Comparison of ENCODE assay signal across 1 cellular context in genomic region chr3:112333002-112333385, GRCh38.
TF ChIP-seq lines count a peak whose summit lies in the region.

CD200 (plus strand) TSS chr3:112333156; CDS start chr3:112333213, 57 bp downstream.

TF ChIP-seq in GM12878, 131 proteins besides CTCF, POLR2A, EP300 and RAD21 (continued from another document):
- peak in 1 of 2 experiments; percentile 4; a peak in 1 of 3 replicates for TF ChIP-seq EGR1 (IDR thresholded peaks at IDR 0.05; ENCODE audit: borderline replicate concordance in 1 of 2, low read depth in 2 of 2, low read length in 2 of 2)
- 0 out of 2 replicates have a peak, but pooled peaks have one; percentile 17 for TF ChIP-seq RB1 (IDR thresholded peaks at IDR 0.05; ENCODE audit: borderline replicate concordance)
- peak; percentile 40 to 74; a peak in 2 of 4 replicates for TF ChIP-seq IKZF2 (IDR thresholded peaks at IDR 0.05)
- TF ChIP-seq IKZF1 (conservative IDR thresholded peaks at IDR 0.05), result peak; percentile 76
- TF ChIP-seq MAX (IDR thresholded peaks at IDR 0.05; ENCODE audit: low read depth, low read length), result 0 out of 2 replicates have a peak, but pooled peaks have one; percentile 34
- TF ChIP-seq EED (IDR thresholded peaks at IDR 0.05; ENCODE audit: low read depth), result peak; percentile 71
- TF ChIP-seq MEF2A (IDR thresholded peaks at IDR 0.05; ENCODE audit: insufficient read depth, low read depth, low read length), result 0 out of 2 replicates have a peak, but pooled peaks have one; percentile 17
- TF ChIP-seq USF1 (IDR thresholded peaks at IDR 0.05; ENCODE audit: borderline replicate concordance, extremely low read length, insufficient read depth, low read depth, low read length), result no peak
- TF ChIP-seq DPF2 (IDR thresholded peaks at IDR 0.05), result 0 out of 2 replicates have a peak, but pooled peaks have one; percentile 21
- no peak for TF ChIP-seq SUPT20H (IDR thresholded peaks at IDR 0.05; ENCODE audit: borderline replicate concordance, control insufficient read depth, low read depth, low read length)
- peak; percentile 53; the same call in 1 of the 2 replicates for TF ChIP-seq GATAD2B (conservative IDR thresholded peaks at IDR 0.05; ENCODE audit: low read depth)
- TF ChIP-seq HDAC6 (IDR thresholded peaks at IDR 0.05; ENCODE audit: unreplicated experiment), result no peak
- TF ChIP-seq NR2F1 (conservative IDR thresholded peaks at IDR 0.05), result 0 out of 2 replicates have a peak, but pooled peaks have one; percentile 41
- peak; percentile 54; the same call in 1 of the 2 replicates for TF ChIP-seq POLR2AphosphoS5 (IDR thresholded peaks at IDR 0.05; ENCODE audit: low read length)
- TF ChIP-seq RUNX3 (IDR thresholded peaks at IDR 0.05; ENCODE audit: low read length), result peak; percentile 24; the same call in 1 of the 2 replicates
